In the genomic region with DNA sequence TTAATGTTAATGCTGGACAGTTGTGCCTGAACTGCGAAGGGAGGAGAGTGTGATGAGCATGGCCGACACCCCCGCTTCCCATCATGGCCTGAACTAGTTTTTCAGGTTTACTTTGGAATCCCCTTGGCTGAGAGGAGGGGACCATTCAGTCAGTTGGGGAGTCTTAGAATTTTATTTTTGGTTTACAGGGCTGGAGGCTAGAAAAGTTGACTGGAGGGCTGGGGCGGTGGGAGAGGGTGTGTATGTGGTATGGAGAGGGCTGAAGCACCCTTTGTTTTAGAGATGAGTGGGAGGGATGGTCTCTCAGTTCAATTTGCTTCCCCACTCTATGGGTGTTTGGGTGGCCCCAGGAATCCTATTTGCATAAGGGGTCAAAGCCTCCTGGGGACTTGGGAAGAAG, we compare ENCODE assay signal across 1 cellular context.
TF ChIP-seq lines count a peak whose summit lies in the region.

No MANE protein-coding gene starts in this region.

TF ChIP-seq in H1, 55 proteins besides CTCF, POLR2A, EP300 and RAD21:
- TF ChIP-seq NRF1 (IDR thresholded peaks at IDR 0.05; ENCODE audit: low read depth, low read length): no peak
- TF ChIP-seq, protein P1, sequence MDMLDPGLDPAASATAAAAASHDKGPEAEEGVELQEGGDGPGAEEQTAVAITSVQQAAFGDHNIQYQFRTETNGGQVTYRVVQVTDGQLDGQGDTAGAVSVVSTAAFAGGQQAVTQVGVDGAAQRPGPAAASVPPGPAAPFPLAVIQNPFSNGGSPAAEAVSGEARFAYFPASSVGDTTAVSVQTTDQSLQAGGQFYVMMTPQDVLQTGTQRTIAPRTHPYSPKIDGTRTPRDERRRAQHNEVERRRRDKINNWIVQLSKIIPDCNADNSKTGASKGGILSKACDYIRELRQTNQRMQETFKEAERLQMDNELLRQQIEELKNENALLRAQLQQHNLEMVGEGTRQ (IDR thresholded peaks at IDR 0.05; ENCODE audit: low read length): no peak
- TF ChIP-seq TAF1 (IDR thresholded peaks at IDR 0.05; ENCODE audit: low read depth, low read length): peak; percentile 40; the same call in 1 of the 2 replicates
- no peak for TF ChIP-seq HDAC6 (IDR thresholded peaks at IDR 0.05; ENCODE audit: low read depth, low read length)
- TF ChIP-seq CHD7 (IDR thresholded peaks at IDR 0.05; ENCODE audit: insufficient replicate concordance, low read length): no peak
- TF ChIP-seq RFX5 (IDR thresholded peaks at IDR 0.05; ENCODE audit: borderline replicate concordance, low read depth, low read length): no peak
- TF ChIP-seq RXRA (IDR thresholded peaks at IDR 0.05; ENCODE audit: insufficient read depth, low read depth, low read length): no peak
- peak; percentile 51 for TF ChIP-seq EGR1 (IDR thresholded peaks at IDR 0.05; ENCODE audit: borderline replicate concordance, low read depth, low read length)
- no peak for TF ChIP-seq JUN (IDR thresholded peaks at IDR 0.05; ENCODE audit: low read depth, low read length)
- TF ChIP-seq CHD2 (IDR thresholded peaks at IDR 0.05; ENCODE audit: low read length): no peak
- no peak for TF ChIP-seq SIX5 (IDR thresholded peaks at IDR 0.05; ENCODE audit: low read depth, low read length)
- TF ChIP-seq EZH2 (IDR thresholded peaks at IDR 0.05; ENCODE audit: low read depth, low read length, severe bottlenecking): no peak
- no peak for TF ChIP-seq CTBP2 (IDR thresholded peaks at IDR 0.05; ENCODE audit: borderline replicate concordance, insufficient read depth, insufficient read length, low read length)
- no peak for TF ChIP-seq FOSL1 (IDR thresholded peaks at IDR 0.05; ENCODE audit: insufficient read depth, low read depth, low read length)
- TF ChIP-seq ATF3 (IDR thresholded peaks at IDR 0.05; ENCODE audit: insufficient read depth, low read depth, low read length): no peak
- TF ChIP-seq CHD1 (IDR thresholded peaks at IDR 0.05; ENCODE audit: low read depth, low read length): no peak; the same call in 1 of the 2 replicates
- no peak for TF ChIP-seq MAFK (IDR thresholded peaks at IDR 0.05; ENCODE audit: low read depth, low read length)
- TF ChIP-seq SP2 (IDR thresholded peaks at IDR 0.05; ENCODE audit: low read length): no peak
- TF ChIP-seq KDM1A (IDR thresholded peaks at IDR 0.05; ENCODE audit: borderline replicate concordance, low read length): no peak
- TF ChIP-seq HDAC2 (IDR thresholded peaks at IDR 0.05; ENCODE audit: borderline replicate concordance in 1 of 2, low read depth in 2 of 2, low read length in 2 of 2): no peak
- peak; percentile 41 for TF ChIP-seq TAF7 (optimal IDR thresholded peaks at IDR 0.05; ENCODE audit: borderline replicate concordance, low read depth, low read length)
- no peak for TF ChIP-seq BRCA1 (IDR thresholded peaks at IDR 0.05; ENCODE audit: low read depth, low read length)
- peak; percentile 37; the same call in 1 of the 2 replicates for TF ChIP-seq POLR2AphosphoS5 (IDR thresholded peaks at IDR 0.05; ENCODE audit: low read depth, low read length)
- no peak for TF ChIP-seq POU5F1 (IDR thresholded peaks at IDR 0.05; ENCODE audit: low read depth, low read length)
- TF ChIP-seq CREB1 (IDR thresholded peaks at IDR 0.05): no peak
- TF ChIP-seq E2F6 (IDR thresholded peaks at IDR 0.05): 0 out of 2 replicates have a peak, but pooled peaks have one; percentile 24
- TF ChIP-seq KDM4A (IDR thresholded peaks at IDR 0.05; ENCODE audit: low read depth, low read length, severe bottlenecking): no peak
- peak; percentile 88 for TF ChIP-seq ASH2L (IDR thresholded peaks at IDR 0.05; ENCODE audit: low read length)
- TF ChIP-seq CBX8 (IDR thresholded peaks at IDR 0.05; ENCODE audit: borderline replicate concordance, low read depth, low read length): no peak
- TF ChIP-seq SP1 (IDR thresholded peaks at IDR 0.05; ENCODE audit: low read depth, low read length): peak; percentile 83
- TF ChIP-seq RBBP5 (IDR thresholded peaks at IDR 0.05; ENCODE audit: borderline replicate concordance, low read depth, low read length): peak; percentile 86; the same call in 1 of the 2 replicates
- no peak for TF ChIP-seq TBP (IDR thresholded peaks at IDR 0.05; ENCODE audit: low read depth, low read length)
- TF ChIP-seq, protein P2, sequence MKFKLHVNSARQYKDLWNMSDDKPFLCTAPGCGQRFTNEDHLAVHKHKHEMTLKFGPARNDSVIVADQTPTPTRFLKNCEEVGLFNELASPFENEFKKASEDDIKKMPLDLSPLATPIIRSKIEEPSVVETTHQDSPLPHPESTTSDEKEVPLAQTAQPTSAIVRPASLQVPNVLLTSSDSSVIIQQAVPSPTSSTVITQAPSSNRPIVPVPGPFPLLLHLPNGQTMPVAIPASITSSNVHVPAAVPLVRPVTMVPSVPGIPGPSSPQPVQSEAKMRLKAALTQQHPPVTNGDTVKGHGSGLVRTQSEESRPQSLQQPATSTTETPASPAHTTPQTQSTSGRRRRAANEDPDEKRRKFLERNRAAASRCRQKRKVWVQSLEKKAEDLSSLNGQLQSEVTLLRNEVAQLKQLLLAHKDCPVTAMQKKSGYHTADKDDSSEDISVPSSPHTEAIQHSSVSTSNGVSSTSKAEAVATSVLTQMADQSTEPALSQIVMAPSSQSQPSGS (IDR thresholded peaks at IDR 0.05; ENCODE audit: low read length): no peak
- TF ChIP-seq GTF2F1 (IDR thresholded peaks at IDR 0.05; ENCODE audit: borderline replicate concordance, low read depth, low read length): no peak
- no peak for TF ChIP-seq TCF12 (IDR thresholded peaks at IDR 0.05; ENCODE audit: low read depth, low read length)
- TF ChIP-seq CBX5 (IDR thresholded peaks at IDR 0.05; ENCODE audit: low read depth, low read length): no peak
- TF ChIP-seq SP4 (IDR thresholded peaks at IDR 0.05; ENCODE audit: low read length): no peak
- TF ChIP-seq SRF (IDR thresholded peaks at IDR 0.05; ENCODE audit: low read depth, low read length): no peak
- TF ChIP-seq JUND (IDR thresholded peaks at IDR 0.05; ENCODE audit: low read length): peak; percentile 66
- no peak for TF ChIP-seq GABPA (IDR thresholded peaks at IDR 0.05; ENCODE audit: borderline replicate concordance, insufficient read depth, low read length)
- no peak for TF ChIP-seq CEBPB (IDR thresholded peaks at IDR 0.05; ENCODE audit: low read depth, low read length)
- no peak for TF ChIP-seq SIRT6 (IDR thresholded peaks at IDR 0.05; ENCODE audit: low read length)
- peak; percentile 64; the same call in 1 of the 2 replicates for TF ChIP-seq YY1 (IDR thresholded peaks at IDR 0.05; ENCODE audit: low read depth, low read length)
- no peak for TF ChIP-seq KDM5A (IDR thresholded peaks at IDR 0.05; ENCODE audit: low read length)
- no peak for TF ChIP-seq SUZ12 (IDR thresholded peaks at IDR 0.05; ENCODE audit: low read length)
- TF ChIP-seq BCL11A (IDR thresholded peaks at IDR 0.05; ENCODE audit: low read depth in 2 of 2, low read length in 2 of 2): no peak
- no peak for TF ChIP-seq ZNF274 (IDR thresholded peaks at IDR 0.05; ENCODE audit: borderline replicate concordance, extremely low read depth, low read length)
- no peak for TF ChIP-seq SIN3A (conservative IDR thresholded peaks at IDR 0.05 in 1 of 2, IDR thresholded peaks at IDR 0.05 in 1 of 2; ENCODE audit: low read depth in 1 of 2, low read length in 2 of 2)
- TF ChIP-seq RNF2 (IDR thresholded peaks at IDR 0.05; ENCODE audit: borderline replicate concordance, low read depth, low read length, missing control alignments, poor library complexity, severe bottlenecking): no peak
- TF ChIP-seq, protein P3, sequence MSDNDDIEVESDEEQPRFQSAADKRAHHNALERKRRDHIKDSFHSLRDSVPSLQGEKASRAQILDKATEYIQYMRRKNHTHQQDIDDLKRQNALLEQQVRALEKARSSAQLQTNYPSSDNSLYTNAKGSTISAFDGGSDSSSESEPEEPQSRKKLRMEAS (IDR thresholded peaks at IDR 0.05): peak; percentile 49; the same call in 1 of the 2 replicates
- TF ChIP-seq SAP30 (IDR thresholded peaks at IDR 0.05; ENCODE audit: insufficient read depth, insufficient replicate concordance, low read length): no peak
